ENCODE assay signal across 1 cellular context in genomic region chrX:102659790-102660757, GRCh38.
TF ChIP-seq lines count a peak whose summit lies in the region.

No MANE protein-coding gene starts in this region.

TF ChIP-seq in K562, 482 proteins besides CTCF, POLR2A, EP300 and RAD21 (continued from another document and continues in another):
- TF ChIP-seq ELK1 (CRISPR knock-in tag; IDR thresholded peaks at IDR 0.05) (no peak), KLF1 (tag; IDR thresholded peaks at IDR 0.05) (no peak), XRCC5 (IDR thresholded peaks at IDR 0.05; ENCODE audit: low read depth, low read length) (no peak), SRSF7 (optimal IDR thresholded peaks at IDR 0.05; ENCODE audit: low read depth, low read length) (no peak), LARP7 (IDR thresholded peaks at IDR 0.05) (no peak), ZBTB2 (IDR thresholded peaks at IDR 0.05) (no peak), RFX7 (CRISPR knock-in tag; IDR thresholded peaks at IDR 0.05) (no peak), TCF7L2 (IDR thresholded peaks at IDR 0.05; ENCODE audit: low read depth, low read length) (no peak), FOXJ2 (tag; IDR thresholded peaks at IDR 0.05) (no peak), PHF20 (IDR thresholded peaks at IDR 0.05; ENCODE audit: partially characterized antibody) (peak; percentile 85), CSDE1 (IDR thresholded peaks at IDR 0.05) (no peak), TOE1 (IDR thresholded peaks at IDR 0.05; ENCODE audit: borderline replicate concordance) (peak; percentile 97), TOE1 (CRISPR knock-in tag; IDR thresholded peaks at IDR 0.05; ENCODE audit: borderline replicate concordance, low read depth) (no peak), MXI1 (IDR thresholded peaks at IDR 0.05; ENCODE audit: low read depth, low read length) (0 out of 2 replicates have a peak, but pooled peaks have one; percentile 36), MTF1 (CRISPR knock-in tag; IDR thresholded peaks at IDR 0.05; ENCODE audit: borderline replicate concordance) (no peak), ZNF589 (CRISPR knock-in tag; IDR thresholded peaks at IDR 0.05; ENCODE audit: low read depth) (no peak), MCM3 (IDR thresholded peaks at IDR 0.05) (no peak), PHB2 (IDR thresholded peaks at IDR 0.05; ENCODE audit: low read depth) (no peak), GATAD2A (IDR thresholded peaks at IDR 0.05) (no peak), ZNF165 (CRISPR knock-in tag; IDR thresholded peaks at IDR 0.05; ENCODE audit: borderline replicate concordance) (no peak), TCF15 (CRISPR knock-in tag; IDR thresholded peaks at IDR 0.05) (no peak), MAFF (IDR thresholded peaks at IDR 0.05; ENCODE audit: low read length) (peak; percentile 46; the same call in 1 of the 2 replicates), YBX1 (IDR thresholded peaks at IDR 0.05) (no peak), POLR2AphosphoS2 (IDR thresholded peaks at IDR 0.05; ENCODE audit: low read length) (no peak), CHD1 (IDR thresholded peaks at IDR 0.05; ENCODE audit: low read length) (no peak), SPI1 (IDR thresholded peaks at IDR 0.05; ENCODE audit: borderline replicate concordance, low read depth, low read length) (no peak), MCM2 (IDR thresholded peaks at IDR 0.05; ENCODE audit: low read depth) (no peak), ZNF444 (CRISPR knock-in tag; IDR thresholded peaks at IDR 0.05) (no peak), RCOR1 (IDR thresholded peaks at IDR 0.05; ENCODE audit: borderline replicate concordance in 1 of 2, low read depth in 2 of 2, low read length in 2 of 2) (no peak), CLOCK (CRISPR knock-in tag; IDR thresholded peaks at IDR 0.05; ENCODE audit: borderline replicate concordance) (no peak), EP400 (IDR thresholded peaks at IDR 0.05) (peak; percentile 26; the same call in 1 of the 2 replicates), NFRKB (IDR thresholded peaks at IDR 0.05; ENCODE audit: low read depth) (no peak), CXXC5 (CRISPR knock-in tag; IDR thresholded peaks at IDR 0.05) (peak; percentile 42)
- TF ChIP-seq, protein P1, sequence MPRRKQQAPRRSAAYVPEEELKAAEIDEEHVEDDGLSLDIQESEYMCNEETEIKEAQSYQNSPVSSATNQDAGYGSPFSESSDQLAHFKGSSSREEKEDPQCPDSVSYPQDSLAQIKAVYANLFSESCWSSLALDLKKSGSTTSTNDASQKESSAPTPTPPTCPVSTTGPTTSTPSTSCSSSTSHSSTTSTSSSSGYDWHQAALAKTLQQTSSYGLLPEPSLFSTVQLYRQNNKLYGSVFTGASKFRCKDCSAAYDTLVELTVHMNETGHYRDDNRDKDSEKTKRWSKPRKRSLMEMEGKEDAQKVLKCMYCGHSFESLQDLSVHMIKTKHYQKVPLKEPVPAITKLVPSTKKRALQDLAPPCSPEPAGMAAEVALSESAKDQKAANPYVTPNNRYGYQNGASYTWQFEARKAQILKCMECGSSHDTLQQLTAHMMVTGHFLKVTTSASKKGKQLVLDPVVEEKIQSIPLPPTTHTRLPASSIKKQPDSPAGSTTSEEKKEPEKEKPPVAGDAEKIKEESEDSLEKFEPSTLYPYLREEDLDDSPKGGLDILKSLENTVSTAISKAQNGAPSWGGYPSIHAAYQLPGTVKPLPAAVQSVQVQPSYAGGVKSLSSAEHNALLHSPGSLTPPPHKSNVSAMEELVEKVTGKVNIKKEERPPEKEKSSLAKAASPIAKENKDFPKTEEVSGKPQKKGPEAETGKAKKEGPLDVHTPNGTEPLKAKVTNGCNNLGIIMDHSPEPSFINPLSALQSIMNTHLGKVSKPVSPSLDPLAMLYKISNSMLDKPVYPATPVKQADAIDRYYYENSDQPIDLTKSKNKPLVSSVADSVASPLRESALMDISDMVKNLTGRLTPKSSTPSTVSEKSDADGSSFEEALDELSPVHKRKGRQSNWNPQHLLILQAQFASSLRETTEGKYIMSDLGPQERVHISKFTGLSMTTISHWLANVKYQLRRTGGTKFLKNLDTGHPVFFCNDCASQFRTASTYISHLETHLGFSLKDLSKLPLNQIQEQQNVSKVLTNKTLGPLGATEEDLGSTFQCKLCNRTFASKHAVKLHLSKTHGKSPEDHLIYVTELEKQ (CRISPR knock-in tag; IDR thresholded peaks at IDR 0.05) = no peak
- TF ChIP-seq, protein P2, sequence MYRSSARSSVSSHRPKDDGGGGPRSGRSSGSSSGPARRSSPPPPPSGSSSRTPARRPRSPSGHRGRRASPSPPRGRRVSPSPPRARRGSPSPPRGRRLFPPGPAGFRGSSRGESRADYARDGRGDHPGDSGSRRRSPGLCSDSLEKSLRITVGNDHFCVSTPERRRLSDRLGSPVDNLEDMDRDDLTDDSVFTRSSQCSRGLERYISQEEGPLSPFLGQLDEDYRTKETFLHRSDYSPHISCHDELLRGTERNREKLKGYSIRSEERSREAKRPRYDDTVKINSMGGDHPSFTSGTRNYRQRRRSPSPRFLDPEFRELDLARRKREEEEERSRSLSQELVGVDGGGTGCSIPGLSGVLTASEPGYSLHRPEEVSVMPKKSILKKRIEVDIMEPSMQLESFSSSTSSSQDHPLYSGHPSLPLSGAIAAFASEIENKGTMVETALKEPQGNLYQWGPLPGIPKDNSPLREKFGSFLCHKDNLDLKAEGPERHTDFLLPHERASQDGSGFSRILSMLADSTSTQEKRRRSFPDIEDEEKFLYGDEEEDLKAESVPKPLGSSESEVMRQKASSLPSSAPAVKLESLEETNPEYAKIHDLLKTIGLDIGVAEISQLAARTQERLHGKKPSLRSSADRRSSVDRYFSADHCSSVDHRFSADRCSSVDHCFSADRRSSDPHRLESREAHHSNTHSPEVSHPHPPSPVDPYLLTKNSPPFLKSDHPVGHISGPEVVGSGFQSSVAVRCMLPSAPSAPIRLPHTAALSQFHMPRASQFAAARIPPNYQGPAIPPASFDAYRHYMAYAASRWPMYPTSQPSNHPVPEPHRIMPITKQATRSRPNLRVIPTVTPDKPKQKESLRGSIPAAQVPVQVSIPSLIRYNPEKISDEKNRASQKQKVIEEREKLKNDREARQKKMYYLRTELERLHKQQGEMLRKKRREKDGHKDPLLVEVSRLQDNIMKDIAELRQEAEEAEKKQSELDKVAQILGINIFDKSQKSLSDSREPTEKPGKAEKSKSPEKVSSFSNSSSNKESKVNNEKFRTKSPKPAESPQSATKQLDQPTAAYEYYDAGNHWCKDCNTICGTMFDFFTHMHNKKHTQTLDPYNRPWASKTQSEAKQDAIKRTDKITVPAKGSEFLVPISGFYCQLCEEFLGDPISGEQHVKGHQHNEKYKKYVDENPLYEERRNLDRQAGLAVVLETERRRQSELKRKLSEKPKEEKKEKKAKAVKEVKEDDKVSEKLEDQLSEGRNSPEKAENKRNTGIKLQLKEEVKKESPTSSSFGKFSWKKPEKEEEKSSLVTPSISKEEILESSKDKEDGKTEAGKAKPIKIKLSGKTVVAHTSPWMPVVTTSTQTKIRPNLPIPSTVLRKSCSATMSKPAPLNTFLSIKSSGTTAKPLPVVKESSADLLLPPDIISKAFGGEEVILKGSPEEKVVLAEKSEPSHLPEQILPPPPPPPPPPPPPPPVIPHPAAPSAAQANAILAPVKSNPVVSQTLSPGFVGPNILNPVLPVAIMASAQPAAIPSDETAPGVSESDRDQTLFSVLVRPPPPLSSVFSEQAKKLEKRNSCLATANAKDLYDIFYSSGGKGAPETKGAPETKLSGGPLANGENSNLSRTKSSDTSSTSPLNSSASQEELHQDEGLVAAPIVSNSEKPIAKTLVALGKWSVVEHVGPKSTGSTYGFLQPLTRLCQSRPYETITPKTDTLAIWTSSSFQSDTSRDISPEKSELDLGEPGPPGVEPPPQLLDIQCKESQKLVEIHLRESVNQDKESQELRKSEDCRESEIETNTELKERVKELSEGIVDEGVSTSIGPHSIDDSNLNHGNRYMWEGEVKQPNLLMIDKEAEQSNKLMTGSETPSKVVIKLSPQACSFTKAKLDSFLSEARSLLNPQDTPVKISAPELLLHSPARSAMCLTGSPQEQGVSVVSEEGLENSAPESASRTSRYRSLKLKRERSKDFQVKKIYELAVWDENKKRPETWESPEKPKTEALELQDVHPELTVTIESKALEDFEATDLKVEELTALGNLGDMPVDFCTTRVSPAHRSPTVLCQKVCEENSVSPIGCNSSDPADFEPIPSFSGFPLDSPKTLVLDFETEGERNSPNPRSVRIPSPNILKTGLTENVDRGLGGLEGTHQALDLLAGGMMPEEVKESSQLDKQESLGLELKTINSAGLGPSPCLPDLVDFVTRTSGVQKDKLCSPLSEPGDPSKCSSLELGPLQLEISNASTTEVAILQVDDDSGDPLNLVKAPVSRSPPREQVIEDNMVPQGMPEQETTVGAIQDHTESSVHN (IDR thresholded peaks at IDR 0.05; ENCODE audit: borderline replicate concordance in 1 of 2, low read depth in 1 of 2) = no peak
- TF ChIP-seq, protein P3, sequence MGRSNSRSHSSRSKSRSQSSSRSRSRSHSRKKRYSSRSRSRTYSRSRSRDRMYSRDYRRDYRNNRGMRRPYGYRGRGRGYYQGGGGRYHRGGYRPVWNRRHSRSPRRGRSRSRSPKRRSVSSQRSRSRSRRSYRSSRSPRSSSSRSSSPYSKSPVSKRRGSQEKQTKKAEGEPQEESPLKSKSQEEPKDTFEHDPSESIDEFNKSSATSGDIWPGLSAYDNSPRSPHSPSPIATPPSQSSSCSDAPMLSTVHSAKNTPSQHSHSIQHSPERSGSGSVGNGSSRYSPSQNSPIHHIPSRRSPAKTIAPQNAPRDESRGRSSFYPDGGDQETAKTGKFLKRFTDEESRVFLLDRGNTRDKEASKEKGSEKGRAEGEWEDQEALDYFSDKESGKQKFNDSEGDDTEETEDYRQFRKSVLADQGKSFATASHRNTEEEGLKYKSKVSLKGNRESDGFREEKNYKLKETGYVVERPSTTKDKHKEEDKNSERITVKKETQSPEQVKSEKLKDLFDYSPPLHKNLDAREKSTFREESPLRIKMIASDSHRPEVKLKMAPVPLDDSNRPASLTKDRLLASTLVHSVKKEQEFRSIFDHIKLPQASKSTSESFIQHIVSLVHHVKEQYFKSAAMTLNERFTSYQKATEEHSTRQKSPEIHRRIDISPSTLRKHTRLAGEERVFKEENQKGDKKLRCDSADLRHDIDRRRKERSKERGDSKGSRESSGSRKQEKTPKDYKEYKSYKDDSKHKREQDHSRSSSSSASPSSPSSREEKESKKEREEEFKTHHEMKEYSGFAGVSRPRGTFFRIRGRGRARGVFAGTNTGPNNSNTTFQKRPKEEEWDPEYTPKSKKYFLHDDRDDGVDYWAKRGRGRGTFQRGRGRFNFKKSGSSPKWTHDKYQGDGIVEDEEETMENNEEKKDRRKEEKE (IDR thresholded peaks at IDR 0.05; ENCODE audit: borderline replicate concordance in 1 of 2, control insufficient read depth in 1 of 2, low read depth in 2 of 2, low read length in 1 of 2) = no peak
- TF ChIP-seq, protein P4, sequence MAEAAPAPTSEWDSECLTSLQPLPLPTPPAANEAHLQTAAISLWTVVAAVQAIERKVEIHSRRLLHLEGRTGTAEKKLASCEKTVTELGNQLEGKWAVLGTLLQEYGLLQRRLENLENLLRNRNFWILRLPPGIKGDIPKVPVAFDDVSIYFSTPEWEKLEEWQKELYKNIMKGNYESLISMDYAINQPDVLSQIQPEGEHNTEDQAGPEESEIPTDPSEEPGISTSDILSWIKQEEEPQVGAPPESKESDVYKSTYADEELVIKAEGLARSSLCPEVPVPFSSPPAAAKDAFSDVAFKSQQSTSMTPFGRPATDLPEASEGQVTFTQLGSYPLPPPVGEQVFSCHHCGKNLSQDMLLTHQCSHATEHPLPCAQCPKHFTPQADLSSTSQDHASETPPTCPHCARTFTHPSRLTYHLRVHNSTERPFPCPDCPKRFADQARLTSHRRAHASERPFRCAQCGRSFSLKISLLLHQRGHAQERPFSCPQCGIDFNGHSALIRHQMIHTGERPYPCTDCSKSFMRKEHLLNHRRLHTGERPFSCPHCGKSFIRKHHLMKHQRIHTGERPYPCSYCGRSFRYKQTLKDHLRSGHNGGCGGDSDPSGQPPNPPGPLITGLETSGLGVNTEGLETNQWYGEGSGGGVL (CRISPR knock-in tag; IDR thresholded peaks at IDR 0.05) = no peak
